In genomic region chr11:65710424-65710823, GRCh38 we compare ENCODE assay signal across 15 cellular contexts. TPM values are rescaled to one million over a fixed set of nuclear protein-coding genes. Genes with fewer than 3 reads are reported as not detected.
A peak's percentile ranks its signal among the peaks of the same experiment; 100 is the strongest.
DNase-seq lines count a peak whose midpoint lies in the region; ATAC-seq and TF ChIP-seq lines count a peak whose summit lies in the region.
"Had no signal": no experiment of that assay in that cellular context is flagged by ENCODE, and none has a peak within 500 bp of the region (broad histone marks: within the 10 kb centered on the region; RNA-seq: fewer than 3 reads in every experiment).

No MANE protein-coding gene starts in this region.

- no peaks in the 10 kb centered on the region for H3K4me1 ChIP-seq in RWPE2 (ENCODE audit: insufficient read depth, poor library complexity, severe bottlenecking)

- ATAC-seq in RWPE2 (ENCODE audit: low read depth), result no peak
- ATAC-seq: stimulated activated naive CD8-positive, alpha-beta T cell treated with anti-CD3 and anti-CD28 coated beads, Interleukin-15, Interleukin-2, amounts not matched to agents 100 U/mL and 50 U/mL, for 24 hours had no signal

- in situ Hi-C loops in GM13976 (cut with MboI; ENCODE audit: low sequenced_read_pairs, unreplicated experiment), result loop anchor here (25.0 kb wide), 1 partner anchor 277 kb away; no protein-coding TSS in a partner anchor

- no peak for TF ChIP-seq CTCF in RWPE2 (IDR thresholded peaks at IDR 0.05; ENCODE audit: poor library complexity, severe bottlenecking)
- TF ChIP-seq CTCF in GM10266 (IDR thresholded peaks at IDR 0.05; ENCODE audit: control insufficient read depth, insufficient read depth, low read depth, missing control alignments), result no peak
- TF ChIP-seq CTCF in GM13976 (IDR thresholded peaks at IDR 0.05; ENCODE audit: borderline replicate concordance, control extremely low read depth, extremely low read depth, insufficient read depth, missing control alignments), result no peak

- H3K9me3 ChIP-seq in RWPE2 (ENCODE audit: severe bottlenecking), result no peaks in the 10 kb centered on the region

- H3K27ac ChIP-seq in RWPE2 (ENCODE audit: poor library complexity, severe bottlenecking), result peak overlapping the region; percentile 90
- H3K27ac ChIP-seq: parathyroid adenoma had no signal

- no peaks in the 10 kb centered on the region for H3K27me3 ChIP-seq in RWPE2 (ENCODE audit: insufficient read depth, poor library complexity, severe bottlenecking)

- peaks cover 27% of the 10 kb centered on the region for H3K36me3 ChIP-seq in RWPE2 (ENCODE audit: low read depth)

- DNase-seq in A172 (ENCODE audit: low spot score), result peak; percentile 39
- DNase-seq in EL, result peak; percentile 27
- DNase-seq in RWPE2 (ENCODE audit: low spot score), result no peak
- DNase-seq in kidney tubule cell (ENCODE audit: low spot score), result peak; percentile 9
- DNase-seq in NOMO-1 (lab: John Stamatoyannopoulos, UW; ENCODE audit: unreplicated experiment in 2 of 2), result no peak
- DNase-seq in GM10266 (ENCODE audit: extremely low spot score), result no peak
- DNase-seq in NCI-H526 treated with DMSO at 0.1 percent for 48 hours (lab: John Stamatoyannopoulos, UW), result no peak
- no peak for DNase-seq in GM13976 (ENCODE audit: low spot score)
- DNase-seq: activated gamma-delta T cell; AML-193; DMS 273 treated with DMSO at 0.1 percent for 48 hours; NCI-H1436 treated with DMSO at 0.1 percent for 48 hours; stimulated activated naive CD8-positive, alpha-beta T cell treated with anti-CD3 and anti-CD28 coated beads, Interleukin-15, Interleukin-2, amounts not matched to agents 100 U/mL and 50 U/mL, for 24 hours had no signal

- H3K4me3 ChIP-seq in RWPE2 (ENCODE audit: severe bottlenecking), result no peak overlapping the region
- H3K4me3 ChIP-seq: smooth muscle cell had no signal

RNA-seq across cellular contexts. Expression of gene KAT5, which starts 1.6 kb away (rescaled TPM):
- 26.1 and 37.3 TPM in 2 replicates for total RNA-seq in A172 (2014; rRNA removed; shearing (Covaris generic))

RNA-seq across cellular contexts. Expression of gene RNASEH2C, which starts 10.2 kb away (rescaled TPM):
- total RNA-seq in A172 (2014; rRNA removed; shearing (Covaris generic)), result 81.0 and 84.7 TPM in 2 replicates

RNA-seq across cellular contexts. Expression of gene RELA, which starts 47.7 kb away (rescaled TPM):
- total RNA-seq in A172 (2014; rRNA removed; shearing (Covaris generic)), result 24.9 and 29.7 TPM in 2 replicates

Comparison
In these comparisons a context has a peak if more than half of its experiments do, and no peak if none do; other contexts are left out.
1. DNase-seq: peak in A172 (single experiment), EL (single experiment) and kidney tubule cell (single experiment); none in RWPE2 (single experiment), NOMO-1 (0 of 2), GM10266 (single experiment), NCI-H526 treated with DMSO at 0.1 percent for 48 hours (single experiment) and GM13976 (single experiment).